Comparison of ENCODE assay signal across 1 cellular context in the genomic region with DNA sequence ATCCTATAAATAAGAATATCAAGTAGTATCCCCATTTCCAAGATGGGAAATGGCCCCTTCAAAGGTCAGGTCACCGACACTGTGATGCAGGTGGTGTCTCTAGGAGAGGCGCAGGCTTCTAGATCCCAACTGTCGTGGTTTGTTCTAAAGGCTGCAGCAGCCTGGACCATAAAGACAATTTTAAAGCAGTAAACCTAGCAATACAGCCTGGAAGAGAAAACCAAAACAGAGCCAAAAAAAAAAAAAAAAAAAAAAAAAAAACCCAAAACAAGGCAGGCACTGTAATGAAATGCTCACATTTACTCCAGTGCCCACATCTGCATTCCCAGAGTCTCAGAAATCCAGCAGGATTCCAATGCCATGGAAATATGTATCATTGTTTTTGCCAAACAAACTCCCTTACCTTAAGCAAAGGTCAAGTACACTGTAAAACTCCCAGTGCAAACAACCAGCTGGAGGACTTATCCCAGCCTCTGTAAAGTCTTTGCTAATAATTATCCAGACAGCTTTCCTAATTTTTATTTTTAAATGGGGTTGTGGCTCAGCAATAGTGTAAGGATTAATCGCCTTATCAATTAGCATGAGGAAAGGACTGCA.
TF ChIP-seq lines count a peak whose summit lies in the region.

No MANE protein-coding gene starts in this region.

TF ChIP-seq in HepG2, 621 proteins besides CTCF, POLR2A, EP300 and RAD21 (continued from another document and continues in another):
- TF ChIP-seq, protein P1, sequence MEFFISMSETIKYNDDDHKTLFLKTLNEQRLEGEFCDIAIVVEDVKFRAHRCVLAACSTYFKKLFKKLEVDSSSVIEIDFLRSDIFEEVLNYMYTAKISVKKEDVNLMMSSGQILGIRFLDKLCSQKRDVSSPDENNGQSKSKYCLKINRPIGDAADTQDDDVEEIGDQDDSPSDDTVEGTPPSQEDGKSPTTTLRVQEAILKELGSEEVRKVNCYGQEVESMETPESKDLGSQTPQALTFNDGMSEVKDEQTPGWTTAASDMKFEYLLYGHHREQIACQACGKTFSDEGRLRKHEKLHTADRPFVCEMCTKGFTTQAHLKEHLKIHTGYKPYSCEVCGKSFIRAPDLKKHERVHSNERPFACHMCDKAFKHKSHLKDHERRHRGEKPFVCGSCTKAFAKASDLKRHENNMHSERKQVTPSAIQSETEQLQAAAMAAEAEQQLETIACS (CRISPR knock-in tag; IDR thresholded peaks at IDR 0.05) = no peak
- TF ChIP-seq ZNF7 (CRISPR knock-in tag; IDR thresholded peaks at IDR 0.05) (no peak), GABPB1 (CRISPR knock-in tag; IDR thresholded peaks at IDR 0.05) (no peak), AKAP8 (CRISPR knock-in tag; IDR thresholded peaks at IDR 0.05) (no peak), TBL1XR1 (IDR thresholded peaks at IDR 0.05; ENCODE audit: borderline replicate concordance, low read length, partially characterized antibody) (peak; percentile 90), ZNF253 (CRISPR knock-in tag; IDR thresholded peaks at IDR 0.05; ENCODE audit: borderline replicate concordance) (no peak), ELF1 (CRISPR knock-in tag; IDR thresholded peaks at IDR 0.05) (no peak; the same call in 1 of the 2 replicates), MTA1 (CRISPR knock-in tag; IDR thresholded peaks at IDR 0.05; ENCODE audit: borderline replicate concordance) (no peak), ZNF615 (CRISPR knock-in tag; IDR thresholded peaks at IDR 0.05; ENCODE audit: borderline replicate concordance) (no peak), ZNF431 (CRISPR knock-in tag; IDR thresholded peaks at IDR 0.05; ENCODE audit: borderline replicate concordance, low read depth) (no peak), PAX8 (CRISPR knock-in tag; IDR thresholded peaks at IDR 0.05; ENCODE audit: borderline replicate concordance) (no peak), ZNF12 (CRISPR knock-in tag; IDR thresholded peaks at IDR 0.05) (no peak), JDP2 (CRISPR knock-in tag; IDR thresholded peaks at IDR 0.05; ENCODE audit: borderline replicate concordance) (no peak), MAFG (CRISPR knock-in tag; IDR thresholded peaks at IDR 0.05) (no peak), KLF6 (CRISPR knock-in tag; IDR thresholded peaks at IDR 0.05) (0 out of 2 replicates have a peak, but pooled peaks have one; percentile 14), ZNF850 (CRISPR knock-in tag; conservative IDR thresholded peaks at IDR 0.05) (no peak), HOXA9 (CRISPR knock-in tag; IDR thresholded peaks at IDR 0.05; ENCODE audit: borderline replicate concordance) (no peak), ARNT (IDR thresholded peaks at IDR 0.05) (no peak), REXO4 (CRISPR knock-in tag; IDR thresholded peaks at IDR 0.05; ENCODE audit: borderline replicate concordance) (no peak), MAFF (IDR thresholded peaks at IDR 0.05; ENCODE audit: low read depth, low read length) (no peak), JUND (CRISPR knock-in tag; IDR thresholded peaks at IDR 0.05) (no peak), TEF (CRISPR knock-in tag; IDR thresholded peaks at IDR 0.05) (no peak), IKZF4 (CRISPR knock-in tag; IDR thresholded peaks at IDR 0.05; ENCODE audit: borderline replicate concordance, low read depth, not compliant biosample characterization) (no peak), ZBTB21 (CRISPR knock-in tag; IDR thresholded peaks at IDR 0.05) (no peak), NCOA2 (CRISPR knock-in tag; IDR thresholded peaks at IDR 0.05) (peak; percentile 92), NR2C2 (CRISPR knock-in tag; IDR thresholded peaks at IDR 0.05; ENCODE audit: borderline replicate concordance) (peak; percentile 39; the same call in 1 of the 2 replicates), ZMAT3 (CRISPR knock-in tag; conservative IDR thresholded peaks at IDR 0.05) (peak; percentile 38; the same call in 1 of the 2 replicates), DMAP1 (CRISPR knock-in tag; IDR thresholded peaks at IDR 0.05) (no peak), AHDC1 (CRISPR knock-in tag; IDR thresholded peaks at IDR 0.05; ENCODE audit: borderline replicate concordance) (peak; percentile 88; the same call in 1 of the 2 replicates), MXD4 (CRISPR knock-in tag; IDR thresholded peaks at IDR 0.05) (no peak), ZNF556 (CRISPR knock-in tag; IDR thresholded peaks at IDR 0.05; ENCODE audit: borderline replicate concordance) (no peak), ZNF790 (CRISPR knock-in tag; IDR thresholded peaks at IDR 0.05; ENCODE audit: borderline replicate concordance) (no peak), CHCHD3 (CRISPR knock-in tag; IDR thresholded peaks at IDR 0.05) (no peak), ZNF562 (CRISPR knock-in tag; IDR thresholded peaks at IDR 0.05; ENCODE audit: borderline replicate concordance) (no peak), ZNF747 (CRISPR knock-in tag; IDR thresholded peaks at IDR 0.05; ENCODE audit: borderline replicate concordance) (no peak), FOXP1 (IDR thresholded peaks at IDR 0.05) (no peak), FOXP1 (CRISPR knock-in tag; IDR thresholded peaks at IDR 0.05) (peak; percentile 90), FOXO4 (CRISPR knock-in tag; conservative IDR thresholded peaks at IDR 0.05) (no peak)
- TF ChIP-seq, protein P2, sequence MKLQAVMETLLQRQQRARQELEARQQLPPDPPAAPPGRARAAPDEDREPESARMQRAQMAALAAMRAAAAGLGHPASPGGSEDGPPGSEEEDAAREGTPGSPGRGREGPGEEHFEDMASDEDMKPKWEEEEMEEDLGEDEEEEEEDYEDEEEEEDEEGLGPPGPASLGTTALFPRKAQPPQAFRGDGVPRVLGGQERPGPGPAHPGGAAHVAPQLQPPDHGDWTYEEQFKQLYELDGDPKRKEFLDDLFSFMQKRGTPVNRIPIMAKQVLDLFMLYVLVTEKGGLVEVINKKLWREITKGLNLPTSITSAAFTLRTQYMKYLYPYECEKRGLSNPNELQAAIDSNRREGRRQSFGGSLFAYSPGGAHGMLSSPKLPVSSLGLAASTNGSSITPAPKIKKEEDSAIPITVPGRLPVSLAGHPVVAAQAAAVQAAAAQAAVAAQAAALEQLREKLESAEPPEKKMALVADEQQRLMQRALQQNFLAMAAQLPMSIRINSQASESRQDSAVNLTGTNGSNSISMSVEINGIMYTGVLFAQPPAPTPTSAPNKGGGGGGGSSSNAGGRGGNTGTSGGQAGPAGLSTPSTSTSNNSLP (IDR thresholded peaks at IDR 0.05; ENCODE audit: low read depth, low read length) = peak; percentile 80; the same call in 1 of the 2 replicates
- TF ChIP-seq, protein P3, sequence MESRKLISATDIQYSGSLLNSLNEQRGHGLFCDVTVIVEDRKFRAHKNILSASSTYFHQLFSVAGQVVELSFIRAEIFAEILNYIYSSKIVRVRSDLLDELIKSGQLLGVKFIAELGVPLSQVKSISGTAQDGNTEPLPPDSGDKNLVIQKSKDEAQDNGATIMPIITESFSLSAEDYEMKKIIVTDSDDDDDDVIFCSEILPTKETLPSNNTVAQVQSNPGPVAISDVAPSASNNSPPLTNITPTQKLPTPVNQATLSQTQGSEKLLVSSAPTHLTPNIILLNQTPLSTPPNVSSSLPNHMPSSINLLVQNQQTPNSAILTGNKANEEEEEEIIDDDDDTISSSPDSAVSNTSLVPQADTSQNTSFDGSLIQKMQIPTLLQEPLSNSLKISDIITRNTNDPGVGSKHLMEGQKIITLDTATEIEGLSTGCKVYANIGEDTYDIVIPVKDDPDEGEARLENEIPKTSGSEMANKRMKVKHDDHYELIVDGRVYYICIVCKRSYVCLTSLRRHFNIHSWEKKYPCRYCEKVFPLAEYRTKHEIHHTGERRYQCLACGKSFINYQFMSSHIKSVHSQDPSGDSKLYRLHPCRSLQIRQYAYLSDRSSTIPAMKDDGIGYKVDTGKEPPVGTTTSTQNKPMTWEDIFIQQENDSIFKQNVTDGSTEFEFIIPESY (CRISPR knock-in tag; IDR thresholded peaks at IDR 0.05) = no peak
- TF ChIP-seq, protein P4, sequence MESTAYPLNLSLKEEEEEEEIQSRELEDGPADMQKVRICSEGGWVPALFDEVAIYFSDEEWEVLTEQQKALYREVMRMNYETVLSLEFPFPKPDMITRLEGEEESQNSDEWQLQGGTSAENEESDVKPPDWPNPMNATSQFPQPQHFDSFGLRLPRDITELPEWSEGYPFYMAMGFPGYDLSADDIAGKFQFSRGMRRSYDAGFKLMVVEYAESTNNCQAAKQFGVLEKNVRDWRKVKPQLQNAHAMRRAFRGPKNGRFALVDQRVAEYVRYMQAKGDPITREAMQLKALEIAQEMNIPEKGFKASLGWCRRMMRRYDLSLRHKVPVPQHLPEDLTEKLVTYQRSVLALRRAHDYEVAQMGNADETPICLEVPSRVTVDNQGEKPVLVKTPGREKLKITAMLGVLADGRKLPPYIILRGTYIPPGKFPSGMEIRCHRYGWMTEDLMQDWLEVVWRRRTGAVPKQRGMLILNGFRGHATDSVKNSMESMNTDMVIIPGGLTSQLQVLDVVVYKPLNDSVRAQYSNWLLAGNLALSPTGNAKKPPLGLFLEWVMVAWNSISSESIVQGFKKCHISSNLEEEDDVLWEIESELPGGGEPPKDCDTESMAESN (CRISPR knock-in tag; conservative IDR thresholded peaks at IDR 0.05) = no peak
- TF ChIP-seq, protein P5, sequence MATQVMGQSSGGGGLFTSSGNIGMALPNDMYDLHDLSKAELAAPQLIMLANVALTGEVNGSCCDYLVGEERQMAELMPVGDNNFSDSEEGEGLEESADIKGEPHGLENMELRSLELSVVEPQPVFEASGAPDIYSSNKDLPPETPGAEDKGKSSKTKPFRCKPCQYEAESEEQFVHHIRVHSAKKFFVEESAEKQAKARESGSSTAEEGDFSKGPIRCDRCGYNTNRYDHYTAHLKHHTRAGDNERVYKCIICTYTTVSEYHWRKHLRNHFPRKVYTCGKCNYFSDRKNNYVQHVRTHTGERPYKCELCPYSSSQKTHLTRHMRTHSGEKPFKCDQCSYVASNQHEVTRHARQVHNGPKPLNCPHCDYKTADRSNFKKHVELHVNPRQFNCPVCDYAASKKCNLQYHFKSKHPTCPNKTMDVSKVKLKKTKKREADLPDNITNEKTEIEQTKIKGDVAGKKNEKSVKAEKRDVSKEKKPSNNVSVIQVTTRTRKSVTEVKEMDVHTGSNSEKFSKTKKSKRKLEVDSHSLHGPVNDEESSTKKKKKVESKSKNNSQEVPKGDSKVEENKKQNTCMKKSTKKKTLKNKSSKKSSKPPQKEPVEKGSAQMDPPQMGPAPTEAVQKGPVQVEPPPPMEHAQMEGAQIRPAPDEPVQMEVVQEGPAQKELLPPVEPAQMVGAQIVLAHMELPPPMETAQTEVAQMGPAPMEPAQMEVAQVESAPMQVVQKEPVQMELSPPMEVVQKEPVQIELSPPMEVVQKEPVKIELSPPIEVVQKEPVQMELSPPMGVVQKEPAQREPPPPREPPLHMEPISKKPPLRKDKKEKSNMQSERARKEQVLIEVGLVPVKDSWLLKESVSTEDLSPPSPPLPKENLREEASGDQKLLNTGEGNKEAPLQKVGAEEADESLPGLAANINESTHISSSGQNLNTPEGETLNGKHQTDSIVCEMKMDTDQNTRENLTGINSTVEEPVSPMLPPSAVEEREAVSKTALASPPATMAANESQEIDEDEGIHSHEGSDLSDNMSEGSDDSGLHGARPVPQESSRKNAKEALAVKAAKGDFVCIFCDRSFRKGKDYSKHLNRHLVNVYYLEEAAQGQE (IDR thresholded peaks at IDR 0.05; ENCODE audit: borderline replicate concordance in 1 of 2, low read depth in 1 of 2, low read length in 2 of 2) = peak in 1 of 2 experiments; percentile 55; a peak in 1 of 4 replicates
